Comparison of ENCODE assay signal across 8 cellular contexts in the genomic region with DNA sequence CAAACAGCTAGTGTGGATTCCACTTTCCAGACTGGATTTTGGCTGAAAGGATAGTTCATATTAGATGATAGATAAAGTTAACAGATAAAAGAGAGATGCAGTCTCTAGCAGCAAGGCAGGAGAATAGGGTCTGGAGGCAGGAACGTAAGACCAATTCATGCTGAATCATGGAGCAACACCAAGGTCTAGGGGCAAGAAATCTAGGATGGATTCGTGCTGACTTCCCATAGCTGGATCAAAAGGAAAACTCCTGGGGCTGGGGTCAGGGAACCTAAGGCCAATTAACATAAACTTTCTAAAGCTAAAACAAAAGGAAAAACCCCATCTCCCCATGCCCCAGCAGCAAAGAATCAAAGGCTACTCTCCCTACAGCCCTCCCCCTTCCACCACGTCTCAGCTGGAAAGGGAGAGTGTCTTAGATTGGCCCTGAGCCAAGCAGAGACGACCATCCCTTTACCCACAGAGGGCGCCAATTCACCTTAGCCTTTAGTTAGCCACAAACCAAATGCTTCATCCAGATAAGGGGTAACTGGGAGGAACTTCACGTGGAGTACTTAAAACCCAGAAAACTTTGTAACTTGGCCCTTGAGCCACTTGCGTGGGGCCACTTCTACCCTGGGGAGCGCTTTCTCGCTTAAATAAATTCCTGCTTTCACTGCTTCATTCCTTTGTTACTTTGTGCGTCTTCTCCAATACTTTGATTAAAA. TPM values are rescaled to one million over a fixed set of nuclear protein-coding genes. Genes with fewer than 3 reads are reported as not detected.
DNase-seq lines count a peak whose midpoint lies in the region; ATAC-seq, FAIRE-seq and TF ChIP-seq lines count a peak whose summit lies in the region.

No MANE protein-coding gene starts in this region.

- H3K27me3 ChIP-seq in keratinocyte (ENCODE audit: control insufficient read depth, extremely low read depth, insufficient read depth, low read length), result peaks cover 9% of the 10 kb centered on the region

- no peaks in the 10 kb centered on the region for H3K27me3 Mint-ChIP-seq in activated naive CD8-positive, alpha-beta T cell treated with anti-CD3 and anti-CD28 coated beads, Interleukin-2, amount 50 U/mL, for 24 hours

- no peak overlapping the region for H3K4me3 Mint-ChIP-seq in activated naive CD8-positive, alpha-beta T cell treated with anti-CD3 and anti-CD28 coated beads, Interleukin-2, amount 50 U/mL, for 24 hours

- H3K79me2 ChIP-seq in keratinocyte (ENCODE audit: control insufficient read depth, insufficient read depth, low read length), result no peaks in the 10 kb centered on the region

- no peaks in the 10 kb centered on the region for H3K9me1 ChIP-seq in keratinocyte (ENCODE audit: control insufficient read depth, extremely low read depth, insufficient read depth, low read length)

- TF ChIP-seq CTCF in GM10248 (IDR thresholded peaks at IDR 0.05; ENCODE audit: control extremely low read depth, extremely low read depth, low read depth, missing control alignments), result peak; percentile 54
- peak; percentile 54 to 65 (median 54) for TF ChIP-seq CTCF in keratinocyte (optimal IDR thresholded peaks at IDR 0.05 in 1 of 3, IDR thresholded peaks at IDR 0.05 in 1 of 3, conservative IDR thresholded peaks at IDR 0.05 in 1 of 3; ENCODE audit: extremely low read depth in 1 of 3, insufficient read depth in 2 of 3, low read length in 3 of 3)

- dilution Hi-C loops in keratinocyte (cut with MboI; ENCODE audit: extremely low pct_ligation_motif_present, low sequenced_read_pairs), result no loop called here

- H4K20me1 ChIP-seq in keratinocyte (ENCODE audit: control insufficient read depth, extremely low read depth, insufficient read depth, low read length), result no peaks in the 10 kb centered on the region

- H3K4me3 ChIP-seq in keratinocyte (ENCODE audit: control insufficient read depth in 2 of 3, extremely low read depth in 1 of 3, insufficient read depth in 2 of 3, low read depth in 1 of 3, low read length in 3 of 3), result no peak overlapping the region

- H3K36me3 Mint-ChIP-seq in activated naive CD8-positive, alpha-beta T cell treated with anti-CD3 and anti-CD28 coated beads, Interleukin-2, amount 50 U/mL, for 24 hours (ENCODE audit: low read depth), result no peaks in the 10 kb centered on the region

- H3K36me3 ChIP-seq in keratinocyte (ENCODE audit: control insufficient read depth in 2 of 2, extremely low read depth in 1 of 2, insufficient read depth in 2 of 2, low read length in 2 of 2), result no peaks in the 10 kb centered on the region

- POLR2A ChIA-PET in GM10248 (lab: Yijun Ruan, JAX), result no interaction called here

- H2AFZ ChIP-seq in keratinocyte (ENCODE audit: control insufficient read depth, low read length), result no peak overlapping the region

- H3K9me3 ChIP-seq in keratinocyte (ENCODE audit: control insufficient read depth, low read depth, low read length), result no peaks in the 10 kb centered on the region

- ATAC-seq in activated naive CD8-positive, alpha-beta T cell treated with anti-CD3 and anti-CD28 coated beads, Interleukin-2, amount 50 U/mL, for 24 hours, result peak; percentile 88
- ATAC-seq in GM21423 (IDR thresholded peaks at IDR 0.05; ENCODE audit: unreplicated experiment) (no peak), GM19395 (IDR thresholded peaks at IDR 0.05; ENCODE audit: unreplicated experiment) (no peak)

- no peak overlapping the region for H3K9ac ChIP-seq in keratinocyte (ENCODE audit: control insufficient read depth, extremely low read depth, insufficient read depth, low read length)

- peaks cover 13% of the 10 kb centered on the region for H3K4me1 Mint-ChIP-seq in activated naive CD8-positive, alpha-beta T cell treated with anti-CD3 and anti-CD28 coated beads, Interleukin-2, amount 50 U/mL, for 24 hours

- H3K27ac Mint-ChIP-seq in activated naive CD8-positive, alpha-beta T cell treated with anti-CD3 and anti-CD28 coated beads, Interleukin-2, amount 50 U/mL, for 24 hours, result peak overlapping the region; percentile 12

- H3K9me3 Mint-ChIP-seq in activated naive CD8-positive, alpha-beta T cell treated with anti-CD3 and anti-CD28 coated beads, Interleukin-2, amount 50 U/mL, for 24 hours, result no peaks in the 10 kb centered on the region

- FAIRE-seq in keratinocyte (lab: Jason Lieb, UNC), result no peak

- no peak overlapping the region for H3K4me2 ChIP-seq in keratinocyte (ENCODE audit: control insufficient read depth, extremely low read depth, insufficient read depth, low read depth, low read length)

- CTCF ChIA-PET in GM10248 (lab: Yijun Ruan, JAX), result interaction anchor here (0.6 to 5.1 kb wide), 26 partner anchors 9 to 153 kb away, joined by 3 to 31 read pairs (median 4); a partner anchor contains a TSS

- DNase-seq in GM10248 (ENCODE audit: extremely low spot score) (peak; percentile 55), NCI-H1105 treated with DMSO at 0.1 percent for 48 hours (lab: John Stamatoyannopoulos, UW) (peak; percentile 76), SW480 (ENCODE audit: low spot score) (peak; percentile 53), keratinocyte (ENCODE audit: low read depth, low spot score) (no peak)
- DNase-seq in activated naive CD8-positive, alpha-beta T cell treated with anti-CD3 and anti-CD28 coated beads, Interleukin-2, amount 50 U/mL, for 24 hours, result peak; percentile 71
- peak; percentile 18 to 45 (median 30) for DNase-seq in stimulated activated CD4-positive, alpha-beta T cell treated with anti-CD3 and anti-CD28 coated beads, TNF-alpha, amount 100 ng/mL, for 1 hour (ENCODE audit: low read depth in 3 of 3, low spot score in 1 of 3)

- no peak overlapping the region for H3K27ac ChIP-seq in keratinocyte (ENCODE audit: control insufficient read depth, insufficient read depth, low read length)

- no peaks in the 10 kb centered on the region for H3K4me1 ChIP-seq in keratinocyte (ENCODE audit: control insufficient read depth, extremely low read depth, insufficient read depth, low read length)

RNA-seq across cellular contexts. Expression of a gene that starts 7.6 kb away (rescaled TPM):
- polyA plus RNA-seq in keratinocyte, result not detected in 3 replicates
- polyA plus RNA-seq in keratinocyte (2011; ENCODE audit: low read depth), result not detected
- 0.11 TPM in 1 of 2 replicates, not detected in the other for polyA plus RNA-seq in keratinocyte (2011; cell fraction: cytosol; rRNA removed)
- not detected in 2 replicates for polyA plus RNA-seq in keratinocyte (2011; cell fraction: nucleus; rRNA removed)
- polyA plus RNA-seq in keratinocyte (2012; ENCODE audit: low replicate concordance), result 0.18 TPM in 1 of 2 replicates, not detected in the other
- not detected in 3 replicates for polyA minus RNA-seq in keratinocyte
- polyA minus RNA-seq in keratinocyte (2011; cell fraction: cytosol; rRNA and poly(A)+ RNA removed), result not detected
- polyA minus RNA-seq in keratinocyte (2011; cell fraction: nucleus; rRNA and poly(A)+ RNA removed), result not detected in 2 replicates

RNA-seq across cellular contexts. Expression of a gene that starts 50.7 kb away (rescaled TPM):
- not detected in 3 replicates for polyA plus RNA-seq in keratinocyte
- not detected for polyA plus RNA-seq in keratinocyte (2011; ENCODE audit: low read depth)
- polyA plus RNA-seq in keratinocyte (2011; cell fraction: cytosol; rRNA removed), result not detected in 2 replicates
- polyA plus RNA-seq in keratinocyte (2011; cell fraction: nucleus; rRNA removed), result not detected in 2 replicates
- not detected in 2 replicates for polyA plus RNA-seq in keratinocyte (2012; ENCODE audit: low replicate concordance)
- polyA minus RNA-seq in keratinocyte, result not detected in 3 replicates
- polyA minus RNA-seq in keratinocyte (2011; cell fraction: cytosol; rRNA and poly(A)+ RNA removed), result not detected
- polyA minus RNA-seq in keratinocyte (2011; cell fraction: nucleus; rRNA and poly(A)+ RNA removed), result not detected in 2 replicates

RNA-seq across cellular contexts. Expression of a gene that starts 56.6 kb away (rescaled TPM):
- not detected in 3 replicates for polyA plus RNA-seq in keratinocyte
- polyA plus RNA-seq in keratinocyte (2011; ENCODE audit: low read depth), result not detected
- polyA plus RNA-seq in keratinocyte (2011; cell fraction: cytosol; rRNA removed), result not detected in 2 replicates
- polyA plus RNA-seq in keratinocyte (2011; cell fraction: nucleus; rRNA removed), result not detected in 2 replicates
- not detected in 2 replicates for polyA plus RNA-seq in keratinocyte (2012; ENCODE audit: low replicate concordance)
- not detected in 3 replicates for polyA minus RNA-seq in keratinocyte
- polyA minus RNA-seq in keratinocyte (2011; cell fraction: cytosol; rRNA and poly(A)+ RNA removed), result not detected
- not detected in 2 replicates for polyA minus RNA-seq in keratinocyte (2011; cell fraction: nucleus; rRNA and poly(A)+ RNA removed)
